In the genomic region with DNA sequence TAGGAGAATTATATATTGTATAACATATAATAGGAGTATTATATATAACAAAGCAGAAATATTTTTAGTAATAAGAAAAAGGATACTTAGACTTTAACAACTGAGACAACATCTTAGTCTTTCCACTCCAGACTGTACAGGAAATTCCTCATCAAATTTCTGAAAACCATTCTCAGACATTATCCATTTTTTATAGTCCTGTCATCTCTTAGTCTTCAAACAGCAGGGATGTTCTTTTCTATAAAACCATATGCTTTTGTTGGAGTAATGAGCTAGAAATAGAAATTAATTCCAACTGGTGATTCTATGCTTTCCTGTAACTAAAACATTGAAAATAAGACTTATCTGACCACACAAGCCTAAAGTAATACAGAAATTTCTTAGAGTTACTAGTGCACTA, we compare ENCODE assay signal across 24 cellular contexts.
DNase-seq lines count a peak whose midpoint lies in the region; ATAC-seq and TF ChIP-seq lines count a peak whose summit lies in the region.
"Had no signal": no experiment of that assay in that cellular context is flagged by ENCODE, and none has a peak within 500 bp of the region (broad histone marks: within the 10 kb centered on the region; RNA-seq: fewer than 3 reads in every experiment).

No MANE protein-coding gene starts in this region.

- no peaks in the 10 kb centered on the region for H3K9me3 ChIP-seq in prostate gland
- H3K9me3 ChIP-seq: A549, BLaER1 had no signal

- POLR2A ChIA-PET in BJ (lab: Charles Lee) = no interaction called here

- CTCF ChIA-PET in BJ (lab: Yijun Ruan, JAX) = no interaction called here

- DNase-seq in BJ (ENCODE audit: low read depth) = peak; percentile 45
- peak; percentile 77 for DNase-seq in choroid plexus epithelial cell (ENCODE audit: low read depth)
- DNase-seq in prostate gland (ENCODE audit: low spot score) = no peak
- DNase-seq in activated CD4-positive, alpha-beta T cell treated with anti-CD3 and anti-CD28 coated beads for 48 hours = no peak
- DNase-seq: CD4-positive, CD25-positive, alpha-beta regulatory T cell; DMS153; DND-41; KBM-7; MG63; NCI-H1105 treated with DMSO at 0.1 percent for 48 hours; NCI-H146; NCI-H1930; NCI-H446 treated with DMSO at 0.1 percent for 48 hours; NCI-H526; NCI-H82; NK-92 treated with Interleukin-12 subunit alpha and Interleukin-12 subunit beta, amount 100 ng/mL, for 24 hours; PC-3; SHP77 treated with DMSO at 0.1 percent for 48 hours; SW 1271 had no signal

- TF ChIP-seq CTCF in BJ (IDR thresholded peaks at IDR 0.05; ENCODE audit: insufficient read depth, low read depth, low read length) (no peak), choroid plexus epithelial cell (conservative IDR thresholded peaks at IDR 0.05; ENCODE audit: low read depth, low read length) (no peak), prostate gland (IDR thresholded peaks at IDR 0.05) (no peak)

- H3K36me3 ChIP-seq in BJ (ENCODE audit: control insufficient read depth, insufficient read depth, low read length) (no peaks in the 10 kb centered on the region), prostate gland (no peaks in the 10 kb centered on the region)
- H3K36me3 ChIP-seq: BLaER1, MG63 had no signal

- ATAC-seq in SK-N-SH treated with all-trans-retinoic acid at 6 μM for 48 hours (peak; percentile 48; the same call in 2 of the 3 replicates), HG03196 (IDR thresholded peaks at IDR 0.05; ENCODE audit: unreplicated experiment) (no peak), GM18870 (IDR thresholded peaks at IDR 0.05; ENCODE audit: unreplicated experiment) (no peak)
- ATAC-seq: A549, PC-3 had no signal

- no peak overlapping the region for H3K4me3 ChIP-seq in BJ (ENCODE audit: low read depth, low read length)
- H3K4me3 ChIP-seq in choroid plexus epithelial cell (ENCODE audit: low read depth, low read length) = no peak overlapping the region
- no peak overlapping the region for H3K4me3 ChIP-seq in prostate gland
- H3K4me3 ChIP-seq: A549, BLaER1, MG63 had no signal

- intact Hi-C loops in prostate gland (cut with DNase I) = no loop called here

- H3K27me3 ChIP-seq in BJ (ENCODE audit: control insufficient read depth, insufficient read depth, low read length) (no peaks in the 10 kb centered on the region), prostate gland (replicated peaks; ENCODE audit: insufficient read depth) (no peaks in the 10 kb centered on the region)
- H3K27me3 ChIP-seq: BLaER1, MG63 had no signal

- TF ChIP-seq POLR2A in prostate gland (IDR thresholded peaks at IDR 0.05) = no peak

- no peak overlapping the region for H3K27ac ChIP-seq in prostate gland
- H3K27ac ChIP-seq: A549, BLaER1 had no signal

- no peaks in the 10 kb centered on the region for H3K4me1 ChIP-seq in prostate gland (replicated peaks)
- H3K4me1 ChIP-seq: A549 had no signal

TF ChIP-seq in SK-N-SH treated with all-trans-retinoic acid at 6 μM for 48 hours, 23 proteins besides CTCF, POLR2A, EP300 and RAD21:
- TF ChIP-seq TCF4 (CRISPR knock-in tag; IDR thresholded peaks at IDR 0.05; ENCODE audit: borderline replicate concordance) (no peak), ESRRG (CRISPR knock-in tag; IDR thresholded peaks at IDR 0.05) (no peak), CSDC2 (CRISPR knock-in tag; IDR thresholded peaks at IDR 0.05) (no peak), ZC3H10 (CRISPR knock-in tag; IDR thresholded peaks at IDR 0.05) (no peak), ZNF565 (CRISPR knock-in tag; conservative IDR thresholded peaks at IDR 0.05; ENCODE audit: low read depth) (no peak), ISL1 (CRISPR knock-in tag; IDR thresholded peaks at IDR 0.05) (no peak), OSR1 (CRISPR knock-in tag; IDR thresholded peaks at IDR 0.05) (no peak), ZFP3 (CRISPR knock-in tag; IDR thresholded peaks at IDR 0.05) (no peak), TOX (CRISPR knock-in tag; IDR thresholded peaks at IDR 0.05; ENCODE audit: borderline replicate concordance) (no peak), ZNF8 (CRISPR knock-in tag; IDR thresholded peaks at IDR 0.05) (no peak), ZNF70 (CRISPR knock-in tag; IDR thresholded peaks at IDR 0.05) (no peak)
- TF ChIP-seq, protein P1, sequence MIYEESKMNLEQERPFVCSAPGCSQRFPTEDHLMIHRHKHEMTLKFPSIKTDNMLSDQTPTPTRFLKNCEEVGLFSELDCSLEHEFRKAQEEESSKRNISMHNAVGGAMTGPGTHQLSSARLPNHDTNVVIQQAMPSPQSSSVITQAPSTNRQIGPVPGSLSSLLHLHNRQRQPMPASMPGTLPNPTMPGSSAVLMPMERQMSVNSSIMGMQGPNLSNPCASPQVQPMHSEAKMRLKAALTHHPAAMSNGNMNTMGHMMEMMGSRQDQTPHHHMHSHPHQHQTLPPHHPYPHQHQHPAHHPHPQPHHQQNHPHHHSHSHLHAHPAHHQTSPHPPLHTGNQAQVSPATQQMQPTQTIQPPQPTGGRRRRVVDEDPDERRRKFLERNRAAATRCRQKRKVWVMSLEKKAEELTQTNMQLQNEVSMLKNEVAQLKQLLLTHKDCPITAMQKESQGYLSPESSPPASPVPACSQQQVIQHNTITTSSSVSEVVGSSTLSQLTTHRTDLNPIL (CRISPR knock-in tag; IDR thresholded peaks at IDR 0.05; ENCODE audit: low read depth) = no peak
- TF ChIP-seq, protein P2, sequence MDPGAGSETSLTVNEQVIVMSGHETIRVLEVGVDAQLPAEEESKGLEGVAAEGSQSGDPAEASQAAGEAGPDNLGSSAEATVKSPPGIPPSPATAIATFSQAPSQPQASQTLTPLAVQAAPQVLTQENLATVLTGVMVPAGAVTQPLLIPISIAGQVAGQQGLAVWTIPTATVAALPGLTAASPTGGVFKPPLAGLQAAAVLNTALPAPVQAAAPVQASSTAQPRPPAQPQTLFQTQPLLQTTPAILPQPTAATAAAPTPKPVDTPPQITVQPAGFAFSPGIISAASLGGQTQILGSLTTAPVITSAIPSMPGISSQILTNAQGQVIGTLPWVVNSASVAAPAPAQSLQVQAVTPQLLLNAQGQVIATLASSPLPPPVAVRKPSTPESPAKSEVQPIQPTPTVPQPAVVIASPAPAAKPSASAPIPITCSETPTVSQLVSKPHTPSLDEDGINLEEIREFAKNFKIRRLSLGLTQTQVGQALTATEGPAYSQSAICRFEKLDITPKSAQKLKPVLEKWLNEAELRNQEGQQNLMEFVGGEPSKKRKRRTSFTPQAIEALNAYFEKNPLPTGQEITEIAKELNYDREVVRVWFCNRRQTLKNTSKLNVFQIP (CRISPR knock-in tag; IDR thresholded peaks at IDR 0.05; ENCODE audit: borderline replicate concordance, low read depth) = no peak
- TF ChIP-seq, protein P3, sequence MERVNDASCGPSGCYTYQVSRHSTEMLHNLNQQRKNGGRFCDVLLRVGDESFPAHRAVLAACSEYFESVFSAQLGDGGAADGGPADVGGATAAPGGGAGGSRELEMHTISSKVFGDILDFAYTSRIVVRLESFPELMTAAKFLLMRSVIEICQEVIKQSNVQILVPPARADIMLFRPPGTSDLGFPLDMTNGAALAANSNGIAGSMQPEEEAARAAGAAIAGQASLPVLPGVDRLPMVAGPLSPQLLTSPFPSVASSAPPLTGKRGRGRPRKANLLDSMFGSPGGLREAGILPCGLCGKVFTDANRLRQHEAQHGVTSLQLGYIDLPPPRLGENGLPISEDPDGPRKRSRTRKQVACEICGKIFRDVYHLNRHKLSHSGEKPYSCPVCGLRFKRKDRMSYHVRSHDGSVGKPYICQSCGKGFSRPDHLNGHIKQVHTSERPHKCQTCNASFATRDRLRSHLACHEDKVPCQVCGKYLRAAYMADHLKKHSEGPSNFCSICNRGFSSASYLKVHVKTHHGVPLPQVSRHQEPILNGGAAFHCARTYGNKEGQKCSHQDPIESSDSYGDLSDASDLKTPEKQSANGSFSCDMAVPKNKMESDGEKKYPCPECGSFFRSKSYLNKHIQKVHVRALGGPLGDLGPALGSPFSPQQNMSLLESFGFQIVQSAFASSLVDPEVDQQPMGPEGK (CRISPR knock-in tag; IDR thresholded peaks at IDR 0.05; ENCODE audit: borderline replicate concordance) = no peak
- TF ChIP-seq, protein P4, sequence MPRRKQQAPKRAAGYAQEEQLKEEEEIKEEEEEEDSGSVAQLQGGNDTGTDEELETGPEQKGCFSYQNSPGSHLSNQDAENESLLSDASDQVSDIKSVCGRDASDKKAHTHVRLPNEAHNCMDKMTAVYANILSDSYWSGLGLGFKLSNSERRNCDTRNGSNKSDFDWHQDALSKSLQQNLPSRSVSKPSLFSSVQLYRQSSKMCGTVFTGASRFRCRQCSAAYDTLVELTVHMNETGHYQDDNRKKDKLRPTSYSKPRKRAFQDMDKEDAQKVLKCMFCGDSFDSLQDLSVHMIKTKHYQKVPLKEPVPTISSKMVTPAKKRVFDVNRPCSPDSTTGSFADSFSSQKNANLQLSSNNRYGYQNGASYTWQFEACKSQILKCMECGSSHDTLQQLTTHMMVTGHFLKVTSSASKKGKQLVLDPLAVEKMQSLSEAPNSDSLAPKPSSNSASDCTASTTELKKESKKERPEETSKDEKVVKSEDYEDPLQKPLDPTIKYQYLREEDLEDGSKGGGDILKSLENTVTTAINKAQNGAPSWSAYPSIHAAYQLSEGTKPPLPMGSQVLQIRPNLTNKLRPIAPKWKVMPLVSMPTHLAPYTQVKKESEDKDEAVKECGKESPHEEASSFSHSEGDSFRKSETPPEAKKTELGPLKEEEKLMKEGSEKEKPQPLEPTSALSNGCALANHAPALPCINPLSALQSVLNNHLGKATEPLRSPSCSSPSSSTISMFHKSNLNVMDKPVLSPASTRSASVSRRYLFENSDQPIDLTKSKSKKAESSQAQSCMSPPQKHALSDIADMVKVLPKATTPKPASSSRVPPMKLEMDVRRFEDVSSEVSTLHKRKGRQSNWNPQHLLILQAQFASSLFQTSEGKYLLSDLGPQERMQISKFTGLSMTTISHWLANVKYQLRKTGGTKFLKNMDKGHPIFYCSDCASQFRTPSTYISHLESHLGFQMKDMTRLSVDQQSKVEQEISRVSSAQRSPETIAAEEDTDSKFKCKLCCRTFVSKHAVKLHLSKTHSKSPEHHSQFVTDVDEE (CRISPR knock-in tag; IDR thresholded peaks at IDR 0.05) = no peak
TF ChIP-seq in SK-N-SH treated with all-trans-retinoic acid at 6 μM for 48 hours: peak in this region for 0.

Comparison
In these comparisons a context has a peak if more than half of its experiments do, and no peak if none do; other contexts are left out.
1. DNase-seq: peak in BJ (single experiment) and choroid plexus epithelial cell (single experiment); none in prostate gland (single experiment) and activated CD4-positive, alpha-beta T cell treated with anti-CD3 and anti-CD28 coated beads for 48 hours (single experiment).